16 cellular contexts compared by ENCODE assay signal in genomic region chr18:76699923-76700322, GRCh38.
"Had no signal": no experiment of that assay in that cellular context is flagged by ENCODE, and none has a peak within 500 bp of the region (broad histone marks: within the 10 kb centered on the region; RNA-seq: fewer than 3 reads in every experiment).

No MANE protein-coding gene starts in this region.

- H3K4me3 ChIP-seq: adrenal gland, body of pancreas, gastroesophageal sphincter, heart left ventricle, ovary, smooth muscle cell, stomach, testis, upper lobe of left lung had no signal

- DNase-seq: activated CD4-positive, alpha-beta T cell treated with anti-CD3 and anti-CD28 coated beads, Interleukin-2, amount 50 U/mL, for 4 hours; activated gamma-delta T cell treated with Interleukin-2 at 50 U/mL for 16 hours; activated T-cell treated with anti-CD3 and anti-CD28 coated beads for 4 hours; adrenal gland; body of pancreas; heart left ventricle; kidney glomerular epithelial cell; natural killer cell; ovary; stimulated activated CD4-positive, alpha-beta T cell treated with anti-CD3 and anti-CD28 coated beads, Interleukin-4, amount 100 ng/mL, for 1 hour; stomach; T-helper 2 cell; testis; upper lobe of left lung had no signal

- H3K27ac ChIP-seq: adrenal gland, body of pancreas, gastroesophageal sphincter, heart left ventricle, ovary, stomach, testis, upper lobe of left lung had no signal
